Comparison of ENCODE assay signal across 1 cellular context in the genomic region with DNA sequence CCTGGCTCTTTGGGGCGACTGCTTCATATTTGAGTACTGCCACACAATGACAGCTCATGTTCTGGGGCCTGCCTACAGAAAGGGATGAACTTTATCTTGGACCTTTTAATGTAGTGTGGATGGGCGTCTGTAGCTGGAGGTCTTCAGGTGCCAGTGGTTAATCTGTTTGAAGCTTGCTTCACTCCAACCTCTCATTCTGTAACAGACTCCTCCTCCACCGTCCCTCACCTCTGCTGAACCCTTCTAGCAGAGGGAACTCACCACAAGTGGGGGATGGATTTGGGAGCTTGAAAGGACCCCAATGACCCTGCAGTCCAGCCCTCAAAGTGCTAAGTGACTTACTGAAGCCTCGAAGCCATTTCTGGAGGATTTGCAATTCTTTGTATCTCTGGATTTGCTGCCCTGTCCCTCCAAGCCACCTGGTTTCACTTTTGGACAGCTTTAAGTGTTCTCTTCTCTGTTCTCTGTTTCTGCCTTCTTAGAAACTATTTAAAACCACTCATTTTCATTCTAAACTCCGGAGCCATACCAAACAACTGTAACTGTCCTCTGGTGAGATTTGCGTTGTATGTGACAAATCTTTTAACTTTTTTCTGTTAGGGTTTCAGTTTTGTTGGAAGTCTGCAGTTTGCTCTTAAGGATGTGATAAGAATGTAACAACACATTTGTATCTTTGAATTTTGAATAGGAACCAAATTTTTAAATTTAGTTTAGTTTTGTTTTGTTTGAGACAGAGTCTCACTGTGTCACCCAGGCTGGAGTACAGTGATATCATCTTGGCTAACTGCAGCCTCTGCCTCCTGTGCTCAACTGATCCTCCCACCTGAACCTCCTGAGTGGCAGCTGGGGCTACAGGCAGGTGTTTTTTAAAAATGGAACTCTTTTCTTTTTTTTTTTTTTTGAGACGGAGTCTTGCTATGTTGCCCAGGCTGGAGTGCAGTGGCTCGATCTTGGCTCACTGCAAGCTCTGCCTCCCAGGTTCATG.
TF ChIP-seq lines count a peak whose summit lies in the region.

No MANE protein-coding gene starts in this region.

TF ChIP-seq in H1, 55 proteins besides CTCF, POLR2A, EP300 and RAD21:
- TF ChIP-seq GTF2F1 (IDR thresholded peaks at IDR 0.05; ENCODE audit: borderline replicate concordance, low read depth, low read length) (no peak), SIX5 (IDR thresholded peaks at IDR 0.05; ENCODE audit: low read depth, low read length) (no peak), SIN3A (conservative IDR thresholded peaks at IDR 0.05 in 1 of 2, IDR thresholded peaks at IDR 0.05 in 1 of 2; ENCODE audit: low read depth in 1 of 2, low read length in 2 of 2) (no peak), BRCA1 (IDR thresholded peaks at IDR 0.05; ENCODE audit: low read depth, low read length) (no peak), RXRA (IDR thresholded peaks at IDR 0.05; ENCODE audit: insufficient read depth, low read depth, low read length) (no peak), BCL11A (IDR thresholded peaks at IDR 0.05; ENCODE audit: low read depth in 2 of 2, low read length in 2 of 2) (no peak), TAF1 (IDR thresholded peaks at IDR 0.05; ENCODE audit: low read depth, low read length) (no peak), TEAD4 (IDR thresholded peaks at IDR 0.05; ENCODE audit: low read depth, low read length) (no peak), CEBPB (IDR thresholded peaks at IDR 0.05; ENCODE audit: low read depth, low read length) (no peak), KDM1A (IDR thresholded peaks at IDR 0.05; ENCODE audit: borderline replicate concordance, low read length) (no peak), BACH1 (IDR thresholded peaks at IDR 0.05; ENCODE audit: low read length) (no peak), RFX5 (IDR thresholded peaks at IDR 0.05; ENCODE audit: borderline replicate concordance, low read depth, low read length) (no peak), EGR1 (IDR thresholded peaks at IDR 0.05; ENCODE audit: borderline replicate concordance, low read depth, low read length) (no peak), SRF (IDR thresholded peaks at IDR 0.05; ENCODE audit: low read depth, low read length) (no peak), TCF12 (IDR thresholded peaks at IDR 0.05; ENCODE audit: low read depth, low read length) (no peak)
- TF ChIP-seq, protein P1, sequence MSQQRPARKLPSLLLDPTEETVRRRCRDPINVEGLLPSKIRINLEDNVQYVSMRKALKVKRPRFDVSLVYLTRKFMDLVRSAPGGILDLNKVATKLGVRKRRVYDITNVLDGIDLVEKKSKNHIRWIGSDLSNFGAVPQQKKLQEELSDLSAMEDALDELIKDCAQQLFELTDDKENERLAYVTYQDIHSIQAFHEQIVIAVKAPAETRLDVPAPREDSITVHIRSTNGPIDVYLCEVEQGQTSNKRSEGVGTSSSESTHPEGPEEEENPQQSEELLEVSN (IDR thresholded peaks at IDR 0.05), result no peak
- TF ChIP-seq, protein P2, sequence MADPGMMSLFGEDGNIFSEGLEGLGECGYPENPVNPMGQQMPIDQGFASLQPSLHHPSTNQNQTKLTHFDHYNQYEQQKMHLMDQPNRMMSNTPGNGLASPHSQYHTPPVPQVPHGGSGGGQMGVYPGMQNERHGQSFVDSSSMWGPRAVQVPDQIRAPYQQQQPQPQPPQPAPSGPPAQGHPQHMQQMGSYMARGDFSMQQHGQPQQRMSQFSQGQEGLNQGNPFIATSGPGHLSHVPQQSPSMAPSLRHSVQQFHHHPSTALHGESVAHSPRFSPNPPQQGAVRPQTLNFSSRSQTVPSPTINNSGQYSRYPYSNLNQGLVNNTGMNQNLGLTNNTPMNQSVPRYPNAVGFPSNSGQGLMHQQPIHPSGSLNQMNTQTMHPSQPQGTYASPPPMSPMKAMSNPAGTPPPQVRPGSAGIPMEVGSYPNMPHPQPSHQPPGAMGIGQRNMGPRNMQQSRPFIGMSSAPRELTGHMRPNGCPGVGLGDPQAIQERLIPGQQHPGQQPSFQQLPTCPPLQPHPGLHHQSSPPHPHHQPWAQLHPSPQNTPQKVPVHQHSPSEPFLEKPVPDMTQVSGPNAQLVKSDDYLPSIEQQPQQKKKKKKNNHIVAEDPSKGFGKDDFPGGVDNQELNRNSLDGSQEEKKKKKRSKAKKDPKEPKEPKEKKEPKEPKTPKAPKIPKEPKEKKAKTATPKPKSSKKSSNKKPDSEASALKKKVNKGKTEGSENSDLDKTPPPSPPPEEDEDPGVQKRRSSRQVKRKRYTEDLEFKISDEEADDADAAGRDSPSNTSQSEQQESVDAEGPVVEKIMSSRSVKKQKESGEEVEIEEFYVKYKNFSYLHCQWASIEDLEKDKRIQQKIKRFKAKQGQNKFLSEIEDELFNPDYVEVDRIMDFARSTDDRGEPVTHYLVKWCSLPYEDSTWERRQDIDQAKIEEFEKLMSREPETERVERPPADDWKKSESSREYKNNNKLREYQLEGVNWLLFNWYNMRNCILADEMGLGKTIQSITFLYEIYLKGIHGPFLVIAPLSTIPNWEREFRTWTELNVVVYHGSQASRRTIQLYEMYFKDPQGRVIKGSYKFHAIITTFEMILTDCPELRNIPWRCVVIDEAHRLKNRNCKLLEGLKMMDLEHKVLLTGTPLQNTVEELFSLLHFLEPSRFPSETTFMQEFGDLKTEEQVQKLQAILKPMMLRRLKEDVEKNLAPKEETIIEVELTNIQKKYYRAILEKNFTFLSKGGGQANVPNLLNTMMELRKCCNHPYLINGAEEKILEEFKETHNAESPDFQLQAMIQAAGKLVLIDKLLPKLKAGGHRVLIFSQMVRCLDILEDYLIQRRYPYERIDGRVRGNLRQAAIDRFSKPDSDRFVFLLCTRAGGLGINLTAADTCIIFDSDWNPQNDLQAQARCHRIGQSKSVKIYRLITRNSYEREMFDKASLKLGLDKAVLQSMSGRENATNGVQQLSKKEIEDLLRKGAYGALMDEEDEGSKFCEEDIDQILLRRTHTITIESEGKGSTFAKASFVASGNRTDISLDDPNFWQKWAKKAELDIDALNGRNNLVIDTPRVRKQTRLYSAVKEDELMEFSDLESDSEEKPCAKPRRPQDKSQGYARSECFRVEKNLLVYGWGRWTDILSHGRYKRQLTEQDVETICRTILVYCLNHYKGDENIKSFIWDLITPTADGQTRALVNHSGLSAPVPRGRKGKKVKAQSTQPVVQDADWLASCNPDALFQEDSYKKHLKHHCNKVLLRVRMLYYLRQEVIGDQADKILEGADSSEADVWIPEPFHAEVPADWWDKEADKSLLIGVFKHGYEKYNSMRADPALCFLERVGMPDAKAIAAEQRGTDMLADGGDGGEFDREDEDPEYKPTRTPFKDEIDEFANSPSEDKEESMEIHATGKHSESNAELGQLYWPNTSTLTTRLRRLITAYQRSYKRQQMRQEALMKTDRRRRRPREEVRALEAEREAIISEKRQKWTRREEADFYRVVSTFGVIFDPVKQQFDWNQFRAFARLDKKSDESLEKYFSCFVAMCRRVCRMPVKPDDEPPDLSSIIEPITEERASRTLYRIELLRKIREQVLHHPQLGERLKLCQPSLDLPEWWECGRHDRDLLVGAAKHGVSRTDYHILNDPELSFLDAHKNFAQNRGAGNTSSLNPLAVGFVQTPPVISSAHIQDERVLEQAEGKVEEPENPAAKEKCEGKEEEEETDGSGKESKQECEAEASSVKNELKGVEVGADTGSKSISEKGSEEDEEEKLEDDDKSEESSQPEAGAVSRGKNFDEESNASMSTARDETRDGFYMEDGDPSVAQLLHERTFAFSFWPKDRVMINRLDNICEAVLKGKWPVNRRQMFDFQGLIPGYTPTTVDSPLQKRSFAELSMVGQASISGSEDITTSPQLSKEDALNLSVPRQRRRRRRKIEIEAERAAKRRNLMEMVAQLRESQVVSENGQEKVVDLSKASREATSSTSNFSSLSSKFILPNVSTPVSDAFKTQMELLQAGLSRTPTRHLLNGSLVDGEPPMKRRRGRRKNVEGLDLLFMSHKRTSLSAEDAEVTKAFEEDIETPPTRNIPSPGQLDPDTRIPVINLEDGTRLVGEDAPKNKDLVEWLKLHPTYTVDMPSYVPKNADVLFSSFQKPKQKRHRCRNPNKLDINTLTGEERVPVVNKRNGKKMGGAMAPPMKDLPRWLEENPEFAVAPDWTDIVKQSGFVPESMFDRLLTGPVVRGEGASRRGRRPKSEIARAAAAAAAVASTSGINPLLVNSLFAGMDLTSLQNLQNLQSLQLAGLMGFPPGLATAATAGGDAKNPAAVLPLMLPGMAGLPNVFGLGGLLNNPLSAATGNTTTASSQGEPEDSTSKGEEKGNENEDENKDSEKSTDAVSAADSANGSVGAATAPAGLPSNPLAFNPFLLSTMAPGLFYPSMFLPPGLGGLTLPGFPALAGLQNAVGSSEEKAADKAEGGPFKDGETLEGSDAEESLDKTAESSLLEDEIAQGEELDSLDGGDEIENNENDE (IDR thresholded peaks at IDR 0.05; ENCODE audit: insufficient replicate concordance, low read length), result no peak
